ENCODE assay signal across 1 cellular context in the genomic region with DNA sequence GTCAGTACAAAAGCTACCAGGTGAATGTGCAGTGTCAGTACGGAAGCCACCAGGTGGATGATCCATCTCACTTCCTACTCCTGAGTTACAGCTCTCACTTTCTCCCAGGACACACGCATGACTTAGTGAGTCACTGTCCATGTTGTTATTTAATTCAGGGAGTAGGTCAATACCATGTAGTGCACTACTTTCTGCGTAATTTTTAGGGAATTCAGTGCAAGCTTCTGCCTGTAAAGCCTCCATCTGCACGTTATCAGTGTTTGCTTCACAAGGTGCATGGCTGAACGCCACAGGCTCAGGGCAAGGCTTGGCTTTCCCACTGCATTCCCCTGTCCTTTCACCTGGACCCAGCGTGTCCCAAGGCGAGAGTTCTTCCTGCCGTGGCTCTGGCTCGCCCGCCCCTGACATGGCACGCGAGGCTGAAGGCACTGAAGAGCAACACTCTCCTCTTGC.
TF ChIP-seq lines count a peak whose summit lies in the region.

No MANE protein-coding gene starts in this region.

TF ChIP-seq in WTC11, 78 proteins besides CTCF, POLR2A, EP300 and RAD21 (continued from another document):
- TF ChIP-seq ZNF263 (CRISPR knock-in tag; IDR thresholded peaks at IDR 0.05; ENCODE audit: low read depth) (no peak), RORB (CRISPR knock-in tag; IDR thresholded peaks at IDR 0.05) (no peak), ZNF396 (CRISPR knock-in tag; IDR thresholded peaks at IDR 0.05; ENCODE audit: borderline replicate concordance) (no peak), ZBTB21 (CRISPR knock-in tag; IDR thresholded peaks at IDR 0.05; ENCODE audit: borderline replicate concordance) (no peak)
- TF ChIP-seq, protein P1, sequence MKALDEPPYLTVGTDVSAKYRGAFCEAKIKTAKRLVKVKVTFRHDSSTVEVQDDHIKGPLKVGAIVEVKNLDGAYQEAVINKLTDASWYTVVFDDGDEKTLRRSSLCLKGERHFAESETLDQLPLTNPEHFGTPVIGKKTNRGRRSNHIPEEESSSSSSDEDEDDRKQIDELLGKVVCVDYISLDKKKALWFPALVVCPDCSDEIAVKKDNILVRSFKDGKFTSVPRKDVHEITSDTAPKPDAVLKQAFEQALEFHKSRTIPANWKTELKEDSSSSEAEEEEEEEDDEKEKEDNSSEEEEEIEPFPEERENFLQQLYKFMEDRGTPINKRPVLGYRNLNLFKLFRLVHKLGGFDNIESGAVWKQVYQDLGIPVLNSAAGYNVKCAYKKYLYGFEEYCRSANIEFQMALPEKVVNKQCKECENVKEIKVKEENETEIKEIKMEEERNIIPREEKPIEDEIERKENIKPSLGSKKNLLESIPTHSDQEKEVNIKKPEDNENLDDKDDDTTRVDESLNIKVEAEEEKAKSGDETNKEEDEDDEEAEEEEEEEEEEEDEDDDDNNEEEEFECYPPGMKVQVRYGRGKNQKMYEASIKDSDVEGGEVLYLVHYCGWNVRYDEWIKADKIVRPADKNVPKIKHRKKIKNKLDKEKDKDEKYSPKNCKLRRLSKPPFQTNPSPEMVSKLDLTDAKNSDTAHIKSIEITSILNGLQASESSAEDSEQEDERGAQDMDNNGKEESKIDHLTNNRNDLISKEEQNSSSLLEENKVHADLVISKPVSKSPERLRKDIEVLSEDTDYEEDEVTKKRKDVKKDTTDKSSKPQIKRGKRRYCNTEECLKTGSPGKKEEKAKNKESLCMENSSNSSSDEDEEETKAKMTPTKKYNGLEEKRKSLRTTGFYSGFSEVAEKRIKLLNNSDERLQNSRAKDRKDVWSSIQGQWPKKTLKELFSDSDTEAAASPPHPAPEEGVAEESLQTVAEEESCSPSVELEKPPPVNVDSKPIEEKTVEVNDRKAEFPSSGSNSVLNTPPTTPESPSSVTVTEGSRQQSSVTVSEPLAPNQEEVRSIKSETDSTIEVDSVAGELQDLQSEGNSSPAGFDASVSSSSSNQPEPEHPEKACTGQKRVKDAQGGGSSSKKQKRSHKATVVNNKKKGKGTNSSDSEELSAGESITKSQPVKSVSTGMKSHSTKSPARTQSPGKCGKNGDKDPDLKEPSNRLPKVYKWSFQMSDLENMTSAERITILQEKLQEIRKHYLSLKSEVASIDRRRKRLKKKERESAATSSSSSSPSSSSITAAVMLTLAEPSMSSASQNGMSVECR (CRISPR knock-in tag; IDR thresholded peaks at IDR 0.05; ENCODE audit: borderline replicate concordance): no peak
